1 cellular context compared by ENCODE assay signal in genomic region chr16:55328611-55329569, GRCh38.
TF ChIP-seq lines count a peak whose summit lies in the region.

No MANE protein-coding gene starts in this region.

TF ChIP-seq in H1, 55 proteins besides CTCF, POLR2A, EP300 and RAD21:
- TF ChIP-seq EZH2 (IDR thresholded peaks at IDR 0.05; ENCODE audit: low read depth, low read length, severe bottlenecking): peak; percentile 94
- no peak for TF ChIP-seq RFX5 (IDR thresholded peaks at IDR 0.05; ENCODE audit: borderline replicate concordance, low read depth, low read length)
- TF ChIP-seq CHD7 (IDR thresholded peaks at IDR 0.05; ENCODE audit: insufficient replicate concordance, low read length): no peak
- TF ChIP-seq HDAC2 (IDR thresholded peaks at IDR 0.05; ENCODE audit: borderline replicate concordance in 1 of 2, low read depth in 2 of 2, low read length in 2 of 2): no peak
- peak; percentile 93 for TF ChIP-seq SUZ12 (IDR thresholded peaks at IDR 0.05; ENCODE audit: low read length)
- peak; percentile 60; the same call in 1 of the 2 replicates for TF ChIP-seq E2F6 (IDR thresholded peaks at IDR 0.05)
- TF ChIP-seq PHF8 (conservative IDR thresholded peaks at IDR 0.05; ENCODE audit: low read depth, low read length): no peak
- no peak for TF ChIP-seq SP2 (IDR thresholded peaks at IDR 0.05; ENCODE audit: low read length)
- no peak for TF ChIP-seq FOSL1 (IDR thresholded peaks at IDR 0.05; ENCODE audit: insufficient read depth, low read depth, low read length)
- TF ChIP-seq TBP (IDR thresholded peaks at IDR 0.05; ENCODE audit: low read depth, low read length): peak; percentile 70
- no peak for TF ChIP-seq SP4 (IDR thresholded peaks at IDR 0.05; ENCODE audit: low read length)
- TF ChIP-seq KDM4A (IDR thresholded peaks at IDR 0.05; ENCODE audit: low read depth, low read length, severe bottlenecking): peak; percentile 91
- no peak for TF ChIP-seq CHD1 (IDR thresholded peaks at IDR 0.05; ENCODE audit: low read depth, low read length)
- no peak for TF ChIP-seq SIX5 (IDR thresholded peaks at IDR 0.05; ENCODE audit: low read depth, low read length)
- 0 out of 2 replicates have a peak, but pooled peaks have one; percentile 66 for TF ChIP-seq GABPA (IDR thresholded peaks at IDR 0.05; ENCODE audit: borderline replicate concordance, insufficient read depth, low read length)
- no peak for TF ChIP-seq BRCA1 (IDR thresholded peaks at IDR 0.05; ENCODE audit: low read depth, low read length)
- TF ChIP-seq SIRT6 (IDR thresholded peaks at IDR 0.05; ENCODE audit: low read length): no peak
- peak; percentile 61 for TF ChIP-seq MAX (IDR thresholded peaks at IDR 0.05)
- no peak for TF ChIP-seq ATF3 (IDR thresholded peaks at IDR 0.05; ENCODE audit: insufficient read depth, low read depth, low read length)
- TF ChIP-seq RNF2 (IDR thresholded peaks at IDR 0.05; ENCODE audit: borderline replicate concordance, low read depth, low read length, missing control alignments, poor library complexity, severe bottlenecking): peak; percentile 83
- peak; percentile 25 for TF ChIP-seq CTBP2 (IDR thresholded peaks at IDR 0.05; ENCODE audit: borderline replicate concordance, insufficient read depth, insufficient read length, low read length)
- TF ChIP-seq RXRA (IDR thresholded peaks at IDR 0.05; ENCODE audit: insufficient read depth, low read depth, low read length): no peak
